Comparison of ENCODE assay signal across 31 cellular contexts in the genomic region with DNA sequence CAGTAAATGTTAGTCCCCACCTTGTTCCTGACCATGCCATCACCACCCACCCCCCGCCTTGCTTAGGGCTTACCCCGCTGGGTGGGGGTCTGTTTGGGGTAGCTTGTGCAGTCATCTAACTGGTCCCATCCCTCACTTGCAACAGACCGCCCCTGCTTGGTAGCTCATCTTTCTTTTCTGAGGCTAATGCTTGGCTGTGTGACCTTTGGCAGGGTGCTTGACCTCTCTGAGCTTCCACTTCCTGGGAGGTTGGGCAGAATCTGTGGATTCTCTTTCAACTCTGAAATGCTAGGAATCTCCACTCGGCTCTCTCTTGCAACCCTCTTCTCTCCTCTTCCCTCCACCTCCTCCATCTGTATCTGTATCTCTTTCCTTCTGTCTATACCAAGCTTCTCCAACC.
"Had no signal": no experiment of that assay in that cellular context is flagged by ENCODE, and none has a peak within 500 bp of the region (broad histone marks: within the 10 kb centered on the region; RNA-seq: fewer than 3 reads in every experiment).

No MANE protein-coding gene starts in this region.

- H3K4me1 Mint-ChIP-seq: naive thymus-derived CD8-positive, alpha-beta T cell; stimulated activated naive CD8-positive, alpha-beta T cell treated with anti-CD3 and anti-CD28 coated beads, Interleukin-15, amount 100 ng/mL, for 72 hours had no signal

- H3K27me3 ChIP-seq: colonic mucosa, foreskin keratinocyte, pancreas, transverse colon, vagina had no signal

- H3K4me3 ChIP-seq: colonic mucosa, esophagus muscularis mucosa, gastroesophageal sphincter, heart left ventricle, hepatocyte, left lung, pancreas, smooth muscle cell, suprapubic skin, transverse colon, upper lobe of right lung, vagina had no signal

- H3K4me1 ChIP-seq: colonic mucosa, esophagus muscularis mucosa, foreskin keratinocyte, gastroesophageal sphincter, heart left ventricle, left lung, pancreas, suprapubic skin, transverse colon, upper lobe of right lung, vagina had no signal

- H3K9me3 ChIP-seq: colonic mucosa, esophagus muscularis mucosa, gastroesophageal sphincter, heart left ventricle, left lung, neutrophil, pancreas, suprapubic skin, transverse colon, upper lobe of right lung, vagina had no signal

- H3K4me3 Mint-ChIP-seq: dendritic cell treated with granulocyte-macrophage colony-stimulating factor and Interleukin-4, amounts not matched to agents 40 ng/mL and 50 ng/mL, for 4 days; endodermal cell; naive thymus-derived CD8-positive, alpha-beta T cell; nephron progenitor cell; stimulated activated naive CD8-positive, alpha-beta T cell treated with anti-CD3 and anti-CD28 coated beads, Interleukin-15, amount 100 ng/mL, for 72 hours had no signal

- H3K9me3 Mint-ChIP-seq: endodermal cell; naive thymus-derived CD8-positive, alpha-beta T cell; nephron progenitor cell; stimulated activated naive CD8-positive, alpha-beta T cell treated with anti-CD3 and anti-CD28 coated beads, Interleukin-15, amount 100 ng/mL, for 72 hours had no signal

- DNase-seq: colonic mucosa; effector CD8-positive, alpha-beta T cell; endodermal cell; foreskin keratinocyte; heart left ventricle; left cardiac atrium; left lung; mesendoderm; naive thymus-derived CD8-positive, alpha-beta T cell; nephron progenitor cell; pancreas; stimulated activated CD4-positive, alpha-beta T cell treated with anti-CD3 and anti-CD28 coated beads, Interleukin-12 subunit alpha, Interleukin-12 subunit beta, amount 100 ng/mL, for 4 hours; stimulated activated CD4-positive, alpha-beta T cell treated with anti-CD3 and anti-CD28 coated beads, Interleukin-1b, Interleukin-23, amount 100 ng/mL, for 48 hours; stimulated activated CD4-positive, alpha-beta T cell treated with anti-CD3 and anti-CD28 coated beads, Interleukin-4, amount 100 ng/mL, for 1 hour; stimulated activated CD8-positive, alpha-beta memory T cell treated with anti-CD3 and anti-CD28 coated beads, Interleukin-4, amount 100 ng/mL, for 48 hours; stimulated activated naive CD4-positive, alpha-beta T cell; stimulated activated naive CD8-positive, alpha-beta T cell treated with anti-CD3 and anti-CD28 coated beads, Interleukin-15, amount 100 ng/mL, for 72 hours; transverse colon; upper lobe of right lung had no signal

- H2AFZ ChIP-seq: hepatocyte had no signal

- H3K27ac ChIP-seq: colonic mucosa, epithelial cell of prostate, esophagus muscularis mucosa, foreskin keratinocyte, gastroesophageal sphincter, heart left ventricle, hepatocyte, left lung, neutrophil, pancreas, suprapubic skin, transverse colon, upper lobe of right lung, vagina had no signal

- H3K36me3 ChIP-seq: colonic mucosa, esophagus muscularis mucosa, gastroesophageal sphincter, heart left ventricle, left lung, neutrophil, pancreas, suprapubic skin, transverse colon, upper lobe of right lung, vagina had no signal

- H3K27ac Mint-ChIP-seq: dendritic cell treated with granulocyte-macrophage colony-stimulating factor and Interleukin-4, amounts not matched to agents 40 ng/mL and 50 ng/mL, for 4 days; endodermal cell; naive thymus-derived CD8-positive, alpha-beta T cell; nephron progenitor cell; progenitor cell of endocrine pancreas had no signal

- H3K36me3 Mint-ChIP-seq: naive thymus-derived CD8-positive, alpha-beta T cell had no signal

- H3K4me2 ChIP-seq: hepatocyte, smooth muscle cell had no signal

- FAIRE-seq: islet of Langerhans, pancreas had no signal

- ATAC-seq: foreskin keratinocyte; gastroesophageal sphincter; heart left ventricle; left cardiac atrium; left lung; naive thymus-derived CD8-positive, alpha-beta T cell; pancreas; sciatic nerve; stimulated activated naive CD8-positive, alpha-beta T cell treated with anti-CD3 and anti-CD28 coated beads, Interleukin-15, amount 100 ng/mL, for 72 hours; upper lobe of right lung had no signal
